Comparison of ENCODE assay signal across 12 cellular contexts in the genomic region with DNA sequence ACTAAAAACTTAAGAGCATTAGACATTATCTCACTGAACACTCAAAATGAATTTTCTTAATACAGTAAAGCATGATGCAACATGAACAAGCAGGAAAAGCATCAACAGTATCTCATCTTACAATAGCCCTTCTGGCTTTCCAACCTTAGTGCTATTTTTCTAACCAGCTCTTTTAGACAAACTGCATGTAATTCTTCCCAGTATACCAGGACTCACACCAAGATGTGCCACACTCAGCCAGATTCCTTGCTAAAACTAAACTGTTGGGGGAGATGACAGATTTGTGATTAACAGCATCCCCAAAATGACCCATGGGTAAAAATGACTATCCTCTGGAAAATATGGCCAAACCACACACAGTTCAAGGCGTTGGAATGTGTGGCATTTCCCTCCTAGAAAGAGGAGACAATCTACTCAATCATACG. TPM values are rescaled to one million over a fixed set of nuclear protein-coding genes. Genes with fewer than 3 reads are reported as not detected.
DNase-seq lines count a peak whose midpoint lies in the region; ATAC-seq, FAIRE-seq and TF ChIP-seq lines count a peak whose summit lies in the region.
"Had no signal": no experiment of that assay in that cellular context is flagged by ENCODE, and none has a peak within 500 bp of the region (broad histone marks: within the 10 kb centered on the region; RNA-seq: fewer than 3 reads in every experiment).

No MANE protein-coding gene starts in this region.

- H3K4me3 ChIP-seq in PC-9: no peak overlapping the region
- no peak overlapping the region for H3K4me3 ChIP-seq in H1 (ENCODE audit: extremely low read depth in 1 of 4, insufficient read depth in 2 of 4, low read depth in 3 of 4, low read length in 4 of 4)
- H3K4me3 ChIP-seq in neural cell (ENCODE audit: low read length): no peak overlapping the region

- H3K23me2 ChIP-seq in H1 (ENCODE audit: low read depth, low read length): no peaks in the 10 kb centered on the region

- H3K23ac ChIP-seq in H1 (ENCODE audit: insufficient read length): no peak overlapping the region

- H2BK20ac ChIP-seq in H1 (ENCODE audit: low read length): no peak overlapping the region

- H3K9me3 Mint-ChIP-seq in activated CD4-positive, alpha-beta memory T cell treated with anti-CD3 and anti-CD28 coated beads for 36 hours: no peaks in the 10 kb centered on the region
- no peaks in the 10 kb centered on the region for H3K9me3 Mint-ChIP-seq in activated naive CD4-positive, alpha-beta T cell treated with anti-CD3 and anti-CD28 coated beads, Interleukin-2, amount 10 ng/mL, durations not matched to agents 7 days and 5 days
- H3K9me3 Mint-ChIP-seq: central memory CD8-positive, alpha-beta T cell had no signal

- no peak for TF ChIP-seq POLR2A in H1 (IDR thresholded peaks at IDR 0.05; ENCODE audit: control extremely low read depth in 1 of 2, low read depth in 2 of 2, low read length in 2 of 2)

- 91% methylated on average over 2 of the region's 2 CpGs; no CpG with 5 or more reads in 1 of the 2 experiments for WGBS in H1 (ENCODE audit: extremely low coverage in 1 of 2, insufficient coverage in 1 of 2, insufficient read length in 1 of 2, insufficient replicate concordance in 2 of 2, low coverage in 1 of 2, low lambda C conversion rate in 2 of 2, missing lambda C conversion rate in 1 of 2), 2 experiments

- H3K36me3 ChIP-seq in PC-9 (ENCODE audit: low read depth) (no peaks in the 10 kb centered on the region), H1 (ENCODE audit: control insufficient read depth in 2 of 4, insufficient read depth in 4 of 4, low read length in 3 of 4) (peaks cover 0 to 10% (median 5%) of the 10 kb centered on the region in 4 experiments; a peak in 4 of 8 replicates), neural cell (ENCODE audit: insufficient read depth, low read length) (no peaks in the 10 kb centered on the region)

- H4K5ac ChIP-seq in H1 (ENCODE audit: insufficient read length, low read depth, low read length): no peak overlapping the region

- no peak overlapping the region for H3K4ac ChIP-seq in H1 (replicated peaks; ENCODE audit: insufficient read length, low read depth, low read length)

- no TSS peak for BruUV-seq in PC-9 (replicated peaks; lab: Mats Ljungman, UMichigan)

- no peaks in the 10 kb centered on the region for H4K20me1 ChIP-seq in PC-9 (ENCODE audit: insufficient read depth)
- no peaks in the 10 kb centered on the region for H4K20me1 ChIP-seq in H1 (replicated peaks in 1 of 2; ENCODE audit: control insufficient read depth in 1 of 2, insufficient read depth in 2 of 2, low read length in 2 of 2)
- H4K20me1 ChIP-seq in neural cell (ENCODE audit: insufficient read depth): no peaks in the 10 kb centered on the region

- H3K4me1 Mint-ChIP-seq in activated CD4-positive, alpha-beta memory T cell treated with anti-CD3 and anti-CD28 coated beads for 36 hours (ENCODE audit: low read depth): no peaks in the 10 kb centered on the region
- no peaks in the 10 kb centered on the region for H3K4me1 Mint-ChIP-seq in activated naive CD4-positive, alpha-beta T cell treated with anti-CD3 and anti-CD28 coated beads, Interleukin-2, amount 10 ng/mL, durations not matched to agents 7 days and 5 days
- H3K4me1 Mint-ChIP-seq: central memory CD8-positive, alpha-beta T cell had no signal

- no peak overlapping the region for H2BK15ac ChIP-seq in H1 (ENCODE audit: low read length)

- no peaks in the 10 kb centered on the region for H3K9me2 ChIP-seq in PC-9 (ENCODE audit: insufficient read depth)
- H3K9me2 ChIP-seq in neural cell (ENCODE audit: insufficient read depth, low read length): no peaks in the 10 kb centered on the region

- no peak for FAIRE-seq in H1 (lab: Jason Lieb, UNC)

- H3F3A ChIP-seq in PC-9 (ENCODE audit: insufficient read depth, low read depth) (no peaks in the 10 kb centered on the region), neural cell (ENCODE audit: insufficient read depth, low read length, poor library complexity, severe bottlenecking) (no peaks in the 10 kb centered on the region)

- TF ChIP-seq CTCF in PC-9 (conservative IDR thresholded peaks at IDR 0.05) (no peak), H1 (IDR thresholded peaks at IDR 0.05; ENCODE audit: control extremely low read depth in 1 of 3, insufficient read depth in 1 of 3, low read depth in 1 of 3, low read length in 3 of 3) (no peak), neural cell (IDR thresholded peaks at IDR 0.05; ENCODE audit: poor library complexity, severe bottlenecking) (no peak)

- peaks cover 10% of the 10 kb centered on the region for H3K36me3 Mint-ChIP-seq in activated CD4-positive, alpha-beta memory T cell treated with anti-CD3 and anti-CD28 coated beads for 36 hours
- H3K36me3 Mint-ChIP-seq in activated naive CD4-positive, alpha-beta T cell treated with anti-CD3 and anti-CD28 coated beads, Interleukin-2, amount 10 ng/mL, durations not matched to agents 7 days and 5 days: no peaks in the 10 kb centered on the region

- no peak overlapping the region for H4K91ac ChIP-seq in H1 (replicated peaks; ENCODE audit: insufficient read length, low read length)

- intact Hi-C loops in PC-9 (cut with micrococcal nuclease; ENCODE audit: unreplicated experiment): loop anchor here (2.0 kb wide), 1 partner anchor 262 kb away; no protein-coding TSS in a partner anchor
- intact Hi-C loops in activated CD4-positive, alpha-beta memory T cell treated with anti-CD3 and anti-CD28 coated beads for 36 hours (cut with micrococcal nuclease): no loop called here

- H3K4me3 Mint-ChIP-seq in activated CD4-positive, alpha-beta memory T cell treated with anti-CD3 and anti-CD28 coated beads for 36 hours: no peak overlapping the region
- no peak overlapping the region for H3K4me3 Mint-ChIP-seq in activated naive CD4-positive, alpha-beta T cell treated with anti-CD3 and anti-CD28 coated beads, Interleukin-2, amount 10 ng/mL, durations not matched to agents 7 days and 5 days
- H3K4me3 Mint-ChIP-seq: central memory CD8-positive, alpha-beta T cell had no signal

- H2BK12ac ChIP-seq in H1 (ENCODE audit: low read depth, low read length): no peak overlapping the region

- TF ChIP-seq EP300 in H1 (IDR thresholded peaks at IDR 0.05; ENCODE audit: borderline replicate concordance in 1 of 2, low read depth in 2 of 2, low read length in 2 of 2) (no peak), neural cell (conservative IDR thresholded peaks at IDR 0.05; ENCODE audit: poor library complexity, severe bottlenecking) (no peak)

- H3K4me1 ChIP-seq in PC-9 (replicated peaks; ENCODE audit: insufficient read depth) (peaks cover 7% of the 10 kb centered on the region), H1 (replicated peaks in 1 of 4; ENCODE audit: control insufficient read depth in 3 of 4, insufficient read depth in 4 of 4, low read length in 3 of 4) (peaks cover 0 to 10% (median 0%) of the 10 kb centered on the region in 4 experiments; a peak in 2 of 7 replicates)

- DNase-seq in COLO829 (ENCODE audit: low spot score): peak; percentile 33
- DNase-seq in PC-9: peak; percentile 22 to 49
- DNase-seq in H1 (ENCODE audit: low read depth in 1 of 2, low spot score in 2 of 2): no peak
- DNase-seq in activated CD4-positive, alpha-beta memory T cell treated with anti-CD3 and anti-CD28 coated beads for 36 hours: no peak
- DNase-seq in NCI-H1694 (lab: John Stamatoyannopoulos, UW): no peak
- DNase-seq in activated naive CD4-positive, alpha-beta T cell treated with anti-CD3 and anti-CD28 coated beads, Interleukin-2, amount 10 ng/mL, durations not matched to agents 7 days and 5 days: no peak
- DNase-seq: COR-L47, NCI-H2081, posterior cingulate gyrus had no signal

- no peak overlapping the region for H3K14ac ChIP-seq in H1 (ENCODE audit: insufficient read length)

- H2BK5ac ChIP-seq in H1 (ENCODE audit: low read depth, low read length): 0 out of 2 replicates have a peak overlapping the region, but pooled peaks have one; percentile 37

- H4K8ac ChIP-seq in H1 (ENCODE audit: extremely low read depth, insufficient read depth, low read length): no peak overlapping the region

- no peak for ATAC-seq in GM21786 (IDR thresholded peaks at IDR 0.05; ENCODE audit: unreplicated experiment)

- H3K9me3 ChIP-seq in PC-9 (ENCODE audit: insufficient read depth, low read depth) (no peaks in the 10 kb centered on the region), H1 (ENCODE audit: insufficient read depth in 2 of 2, low read depth in 1 of 2, low read length in 1 of 2) (no peaks in the 10 kb centered on the region), neural cell (ENCODE audit: low read length) (no peaks in the 10 kb centered on the region)

- H3K27me3 ChIP-seq in PC-9 (ENCODE audit: insufficient read depth, low read depth) (no peaks in the 10 kb centered on the region), H1 (replicated peaks in 1 of 4; ENCODE audit: control insufficient read depth in 3 of 4, extremely low read depth in 1 of 4, insufficient read depth in 3 of 4, low read length in 3 of 4) (no peaks in the 10 kb centered on the region), neural cell (ENCODE audit: insufficient read depth, low read depth, low read length) (no peaks in the 10 kb centered on the region)

- no peak overlapping the region; a peak in 1 of 7 replicates for H3K9ac ChIP-seq in H1 (replicated peaks in 1 of 4; ENCODE audit: extremely low read depth in 1 of 4, low read depth in 3 of 4, low read length in 3 of 4)
- H3K9ac ChIP-seq in neural cell (ENCODE audit: low read length): no peak overlapping the region

- POLR2A ChIA-PET in PC-9 (lab: Charles Lee; ENCODE audit: unreplicated experiment): interaction anchor here (0.6 kb wide), 1 partner anchor 82 kb away, joined by 3 read pairs; no protein-coding TSS in a partner anchor
- POLR2A ChIA-PET in H1 (lab: Charles Lee; ENCODE audit: partially characterized antibody): interaction anchor here (0.5 to 4.5 kb wide), 5 partner anchors 15 to 204 kb away, joined by 3 to 16 read pairs (median 3); no protein-coding TSS in a partner anchor
- POLR2A ChIA-PET in activated CD4-positive, alpha-beta memory T cell treated with anti-CD3 and anti-CD28 coated beads for 36 hours (lab: Charles Lee): no interaction called here

- H2AK5ac ChIP-seq in H1 (ENCODE audit: low read depth, low read length): no peak overlapping the region

- H3K79me1 ChIP-seq in H1 (ENCODE audit: low read depth, low read length): no peaks in the 10 kb centered on the region; the same call in 1 of the 2 replicates

- no peaks in the 10 kb centered on the region for H3K27me3 Mint-ChIP-seq in activated CD4-positive, alpha-beta memory T cell treated with anti-CD3 and anti-CD28 coated beads for 36 hours
- no peaks in the 10 kb centered on the region for H3K27me3 Mint-ChIP-seq in activated naive CD4-positive, alpha-beta T cell treated with anti-CD3 and anti-CD28 coated beads, Interleukin-2, amount 10 ng/mL, durations not matched to agents 7 days and 5 days
- H3K27me3 Mint-ChIP-seq: central memory CD8-positive, alpha-beta T cell had no signal

- no peak overlapping the region for H3K18ac ChIP-seq in H1 (ENCODE audit: extremely low read depth, low read length)

- H3K27ac ChIP-seq in PC-9: no peak overlapping the region
- H3K27ac ChIP-seq in H1 (ENCODE audit: low read depth, low read length): 0 out of 2 replicates have a peak overlapping the region, but pooled peaks have one; percentile 11
- H3K27ac ChIP-seq in neural cell (ENCODE audit: low read length): peak overlapping the region; percentile 28

- no peak overlapping the region for H3K27ac Mint-ChIP-seq in activated CD4-positive, alpha-beta memory T cell treated with anti-CD3 and anti-CD28 coated beads for 36 hours
- H3K27ac Mint-ChIP-seq in activated naive CD4-positive, alpha-beta T cell treated with anti-CD3 and anti-CD28 coated beads, Interleukin-2, amount 10 ng/mL, durations not matched to agents 7 days and 5 days: no peak overlapping the region

- no peak overlapping the region for H3K4me2 ChIP-seq in PC-9
- no peak overlapping the region for H3K4me2 ChIP-seq in H1 (ENCODE audit: insufficient read depth in 1 of 2, low read depth in 2 of 2, low read length in 2 of 2)
- no peak overlapping the region for H3K4me2 ChIP-seq in neural cell (ENCODE audit: low read length)

- H2AFZ ChIP-seq in PC-9 (no peak overlapping the region), H1 (ENCODE audit: low read length) (no peak overlapping the region), neural cell (ENCODE audit: low read depth, low read length) (no peak overlapping the region)

- no peak for TF ChIP-seq RAD21 in H1 (IDR thresholded peaks at IDR 0.05 in 1 of 2, conservative IDR thresholded peaks at IDR 0.05 in 1 of 2; ENCODE audit: low read depth in 2 of 2, low read length in 2 of 2)
- TF ChIP-seq RAD21 in neural cell (conservative IDR thresholded peaks at IDR 0.05): no peak

- H3K79me2 ChIP-seq in PC-9 (ENCODE audit: low read depth) (no peaks in the 10 kb centered on the region), H1 (ENCODE audit: control insufficient read depth in 1 of 2, insufficient read depth in 2 of 2, low read length in 2 of 2) (no peaks in the 10 kb centered on the region; a peak in 1 of 4 replicates), neural cell (replicated peaks; ENCODE audit: insufficient read depth, low read length) (no peaks in the 10 kb centered on the region)

- CTCF ChIA-PET in PC-9 (lab: Charles Lee): no interaction called here
- CTCF ChIA-PET in H1 (lab: Charles Lee; ENCODE audit: partially characterized antibody): interaction anchor here (0.8 to 1.9 kb wide), 4 partner anchors 58 to 308 kb away, joined by 3 to 4 read pairs (median 3); no protein-coding TSS in a partner anchor
- CTCF ChIA-PET in activated CD4-positive, alpha-beta memory T cell treated with anti-CD3 and anti-CD28 coated beads for 36 hours (lab: Charles Lee): no interaction called here
- CTCF ChIA-PET in activated naive CD4-positive, alpha-beta T cell treated with anti-CD3 and anti-CD28 coated beads, Interleukin-2, amount 10 ng/mL, durations not matched to agents 7 days and 5 days (lab: Charles Lee): no interaction called here

- no peak overlapping the region for H2BK120ac ChIP-seq in H1 (replicated peaks; ENCODE audit: low read depth, low read length)

- no peak overlapping the region for H3K56ac ChIP-seq in H1 (replicated peaks; ENCODE audit: insufficient read length, low read depth, low read length)

RNA-seq across cellular contexts. Expression of gene PWWP2A, which starts 36.2 kb away (rescaled TPM):
- 19.9 and 23.2 TPM in 2 replicates for total RNA-seq in PC-9 (2021)
- total RNA-seq in H1 (2021; fragmentation: NEBNext Ultra II Directional; extraction: Animal tissue kit (Norgen Biotek cat#: 25700)): 60.0 and 63.0 TPM in 2 replicates
- polyA plus RNA-seq in H1 (2011; rRNA removed): 16.9 and 18.5 TPM in 2 replicates
- 22.2 TPM for polyA plus RNA-seq in H1 (2011; cell fraction: cytosol; rRNA removed)
- polyA plus RNA-seq in H1 (2011; cell fraction: nucleus; rRNA removed): 25.5 TPM
- 29.4 to 43.1 TPM (median 36.3 TPM) in 4 replicates for polyA plus RNA-seq in H1 (2012, experiment 1 of 2)
- polyA plus RNA-seq in H1 (2012, experiment 2 of 2): 6.0 TPM
- polyA plus RNA-seq in H1 (2013, experiment 1 of 2): 42.3 TPM
- polyA plus RNA-seq in H1 (2013, experiment 2 of 2): 40.8 TPM
- 38.0 and 38.8 TPM in 2 replicates for polyA minus RNA-seq in H1 (2011; rRNA and poly(A)+ RNA removed)
- polyA minus RNA-seq in H1 (2011; cell fraction: cytosol; rRNA and poly(A)+ RNA removed): 25.3 TPM
- polyA minus RNA-seq in H1 (2011; cell fraction: nucleus; rRNA and poly(A)+ RNA removed): 40.5 TPM
- polyA plus RNA-seq in neural cell: 37.2 and 50.3 TPM in 2 replicates
- polyA minus RNA-seq in neural cell: 78.9 and 91.8 TPM in 2 replicates
- 10 to 100 TPM; 15.7 to 17.4 TPM for total RNA-seq in activated CD4-positive, alpha-beta memory T cell treated with anti-CD3 and anti-CD28 coated beads for 36 hours

Comparison
In these comparisons a context has a peak if more than half of its experiments do, and no peak if none do; other contexts are left out.
1. DNase-seq: peak in COLO829 (single experiment) and PC-9 (2 of 2); none in H1 (0 of 2), activated CD4-positive, alpha-beta memory T cell treated with anti-CD3 and anti-CD28 coated beads for 36 hours (single experiment), NCI-H1694 (single experiment) and activated naive CD4-positive, alpha-beta T cell treated with anti-CD3 and anti-CD28 coated beads, Interleukin-2, amount 10 ng/mL, durations not matched to agents 7 days and 5 days (single experiment).